Comparison of ENCODE assay signal across 20 cellular contexts in genomic region chr18:38076346-38077053, GRCh38.
A peak's percentile ranks its signal among the peaks of the same experiment; 100 is the strongest.
DNase-seq lines count a peak whose midpoint lies in the region; FAIRE-seq and TF ChIP-seq lines count a peak whose summit lies in the region.
"Had no signal": no experiment of that assay in that cellular context is flagged by ENCODE, and none has a peak within 500 bp of the region (broad histone marks: within the 10 kb centered on the region; RNA-seq: fewer than 3 reads in every experiment).

No MANE protein-coding gene starts in this region.

- FAIRE-seq in D721Med (lab: Jason Lieb, UNC), result peak; percentile 97
- FAIRE-seq in small intestine (lab: Jason Lieb, UNC), result no peak
- FAIRE-seq: A204.1, GM12878, HepG2 had no signal

- 68 to 85% (median 79%) methylated on average over 5 of the region's 5 CpGs for WGBS in small intestine, 3 donors

- TF ChIP-seq CTCF in D721Med (IDR thresholded peaks at IDR 0.05; ENCODE audit: insufficient read depth, missing control alignments) (no peak), WERI-Rb-1 (IDR thresholded peaks at IDR 0.05; ENCODE audit: low read depth, low read length) (no peak), foreskin fibroblast (IDR thresholded peaks at IDR 0.05; ENCODE audit: low read depth, low read length) (no peak)

- H3K27ac ChIP-seq in WERI-Rb-1 (peak overlapping the region; percentile 47), small intestine (ENCODE audit: low read depth in 1 of 2, low read length in 1 of 2) (no peak overlapping the region)
- H3K27ac ChIP-seq: GM23248 had no signal

- no peaks in the 10 kb centered on the region for H3K36me3 ChIP-seq in WERI-Rb-1
- no peaks in the 10 kb centered on the region for H3K36me3 ChIP-seq in small intestine (ENCODE audit: control insufficient read depth in 2 of 2, insufficient read depth in 2 of 2, low read length in 2 of 2)
- H3K36me3 ChIP-seq: BE2C, HAP-1 had no signal

- H3K27me3 ChIP-seq in WERI-Rb-1 (ENCODE audit: insufficient read depth, low read depth, severe bottlenecking) (no peaks in the 10 kb centered on the region), small intestine (ENCODE audit: control insufficient read depth in 2 of 2, insufficient read depth in 2 of 2, low read length in 2 of 2) (no peaks in the 10 kb centered on the region)
- H3K27me3 ChIP-seq: BE2C had no signal

- no peaks in the 10 kb centered on the region for H3K9me3 ChIP-seq in WERI-Rb-1 (ENCODE audit: severe bottlenecking)
- no peaks in the 10 kb centered on the region for H3K9me3 ChIP-seq in small intestine (ENCODE audit: control insufficient read depth, low read depth)
- H3K9me3 ChIP-seq: BE2C, HAP-1 had no signal

- DNase-seq in D721Med (ENCODE audit: insufficient read length, low spot score) (peak; percentile 48), DMS53 treated with DMSO at 0.1 percent for 48 hours (lab: John Stamatoyannopoulos, UW; ENCODE audit: unreplicated experiment) (peak; percentile 86), NCI-H524 treated with DMSO at 0.1 percent for 48 hours (lab: John Stamatoyannopoulos, UW) (peak; percentile 93), WERI-Rb-1 (peak; percentile 52), NCI-H2081 treated with DMSO at 0.1 percent for 48 hours (lab: John Stamatoyannopoulos, UW) (no peak), foreskin fibroblast (no peak), small intestine (no peak)
- DNase-seq in stimulated activated CD4-positive, alpha-beta T cell treated with anti-CD3 and anti-CD28 coated beads, Interleukin-12 subunit alpha, Interleukin-12 subunit beta, amount 100 ng/mL, for 4 hours, result no peak
- DNase-seq: BE2C; C1 segment of cervical spinal cord; CD4-positive, CD25-positive, alpha-beta regulatory T cell; CD8-positive, alpha-beta memory T cell; COR-L47; DMS153; EL; GM23248 had no signal

- no peaks in the 10 kb centered on the region for H3K4me1 ChIP-seq in small intestine (ENCODE audit: control insufficient read depth in 2 of 2, insufficient read depth in 1 of 2, low read depth in 1 of 2, low read length in 1 of 2)
- H3K4me1 ChIP-seq: BE2C, HAP-1 had no signal

- H3K4me3 ChIP-seq in WERI-Rb-1 (ENCODE audit: low read depth, low read length) (no peak overlapping the region), foreskin fibroblast (ENCODE audit: low read depth in 1 of 2, low read length in 2 of 2) (no peak overlapping the region), small intestine (ENCODE audit: low read depth in 1 of 2, low read length in 2 of 2) (no peak overlapping the region)
- H3K4me3 ChIP-seq: GM12878, GM23248, HAP-1 had no signal

Comparison
In these comparisons a context has a peak if more than half of its experiments do, and no peak if none do; other contexts are left out.
1. DNase-seq: peak in D721Med (single experiment), DMS53 treated with DMSO at 0.1 percent for 48 hours (single experiment), NCI-H524 treated with DMSO at 0.1 percent for 48 hours (single experiment) and WERI-Rb-1 (single experiment); none in NCI-H2081 treated with DMSO at 0.1 percent for 48 hours (single experiment), foreskin fibroblast (0 of 2), stimulated activated CD4-positive, alpha-beta T cell treated with anti-CD3 and anti-CD28 coated beads, Interleukin-12 subunit alpha, Interleukin-12 subunit beta, amount 100 ng/mL, for 4 hours (single experiment) and small intestine (single experiment).